In the genomic region with DNA sequence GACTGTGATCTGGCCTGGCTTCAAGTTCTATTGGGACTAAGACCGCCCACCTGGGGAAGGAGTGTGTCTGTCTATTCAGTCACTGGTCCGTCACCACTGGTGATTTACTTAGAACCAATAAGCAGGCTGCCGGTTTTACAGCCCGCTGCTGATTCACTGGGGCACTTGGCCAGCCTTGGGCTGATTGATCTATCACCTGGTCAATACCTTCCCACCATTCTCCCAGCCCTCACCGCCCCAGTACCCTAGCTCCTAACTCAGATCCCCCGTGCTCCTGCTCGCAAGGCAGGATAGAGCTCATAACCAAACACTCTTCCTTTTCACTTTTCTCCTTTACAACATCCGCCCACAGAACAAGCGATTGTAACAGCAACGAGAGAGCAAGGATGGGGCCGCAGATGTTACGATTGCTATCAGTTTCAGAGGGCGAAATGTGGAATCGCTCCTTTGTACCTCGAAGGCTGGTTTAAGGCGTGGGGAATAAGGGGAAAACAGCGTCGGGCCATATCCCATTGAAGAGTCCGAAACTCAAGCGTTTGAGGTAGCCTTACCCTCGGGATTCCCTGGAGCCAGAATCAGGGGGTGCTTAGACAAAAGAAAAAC, we compare ENCODE assay signal across 8 cellular contexts. TPM values are rescaled to one million over a fixed set of nuclear protein-coding genes. Genes with fewer than 3 reads are reported as not detected.
DNase-seq lines count a peak whose midpoint lies in the region; ATAC-seq, FAIRE-seq and TF ChIP-seq lines count a peak whose summit lies in the region.

No MANE protein-coding gene starts in this region.

- POLR2A ChIA-PET in activated CD4-positive, alpha-beta T cell treated with anti-CD3 and anti-CD28 coated beads for 36 hours (lab: Charles Lee), result interaction anchor here (1.0 to 1.6 kb wide), 6 partner anchors 9 to 338 kb away, joined by 3 to 7 read pairs (median 4); a partner anchor contains a TSS
- POLR2A ChIA-PET in HepG2 (lab: Yijun Ruan, JAX), result interaction anchor here (0.6 to 2.2 kb wide), 13 partner anchors 9 to 335 kb away, joined by 3 to 13 read pairs (median 5); a partner anchor contains a TSS

- intact Hi-C loops in activated CD4-positive, alpha-beta T cell treated with anti-CD3 and anti-CD28 coated beads for 36 hours (cut with DNase I, micrococcal nuclease), result loop anchor here (1.0 to 10.0 kb wide), 10 partner anchors 15 to 1100 kb away; a partner anchor contains a TSS
- intact Hi-C loops in HepG2 (cut with micrococcal nuclease; ENCODE audit: unreplicated experiment), result no loop called here

- BruUV-seq in HepG2 (replicated peaks; lab: Mats Ljungman, UMichigan), result TSS peak; percentile 100

- H3K4me3 ChIP-seq in coronary artery (peak overlapping the region; percentile 93), HepG2 (replicated peaks in 1 of 3; ENCODE audit: insufficient read depth in 1 of 3, low read depth in 2 of 3, low read length in 3 of 3) (peak overlapping the region; percentile 94 to 99 (median 96))

- DNase-seq in AG20443 (ENCODE audit: low spot score) (peak; percentile 87), NCI-H446 (lab: John Stamatoyannopoulos, UW) (peak; percentile 50 to 79), coronary artery (ENCODE audit: low spot score) (no peak), HepG2 (ENCODE audit: low spot score) (peak; percentile 92)
- peak; percentile 90 for DNase-seq in activated CD4-positive, alpha-beta T cell treated with anti-CD3 and anti-CD28 coated beads for 36 hours
- DNase-seq in stimulated activated CD4-positive, alpha-beta T cell treated with anti-CD3 and anti-CD28 coated beads, Interleukin-4, amount 100 ng/mL, for 4 hours, result peak; percentile 53 to 76

- no peaks in the 10 kb centered on the region for H3K9me3 Mint-ChIP-seq in activated CD4-positive, alpha-beta T cell treated with anti-CD3 and anti-CD28 coated beads for 36 hours (ENCODE audit: low read depth)

- no peak for TF ChIP-seq CTCF in coronary artery (IDR thresholded peaks at IDR 0.05)
- TF ChIP-seq CTCF in HepG2 (CRISPR knock-in tag; IDR thresholded peaks at IDR 0.05), result no peak

- TF ChIP-seq EP300 in HepG2 (IDR thresholded peaks at IDR 0.05; ENCODE audit: low read depth in 2 of 2, low read length in 2 of 2), result no peak
- TF ChIP-seq EP300 in HepG2 (CRISPR knock-in tag; IDR thresholded peaks at IDR 0.05; ENCODE audit: borderline replicate concordance), result no peak

- peaks cover 52% of the 10 kb centered on the region for H3K4me1 ChIP-seq in HepG2 (ENCODE audit: insufficient read depth, low read length)

- H3K79me2 ChIP-seq in HepG2 (ENCODE audit: insufficient read depth, low read length), result peaks cover 35% of the 10 kb centered on the region

- H3K36me3 ChIP-seq in HepG2 (replicated peaks in 1 of 2; ENCODE audit: control insufficient read depth in 1 of 2, insufficient read depth in 2 of 2, low read length in 2 of 2), result peaks cover 7 to 32% of the 10 kb centered on the region in 2 experiments

- under 1% methylated on average over 21 of the region's 21 CpGs for WGBS in HepG2 (ENCODE audit: low lambda C conversion rate)

- H3K27ac ChIP-seq in coronary artery, result peak overlapping the region; percentile 70 to 81
- peak overlapping the region; percentile 96 for H3K27ac ChIP-seq in HepG2 (ENCODE audit: extremely low read length, insufficient read depth, low read length)

- no peak overlapping the region for H2AFZ ChIP-seq in HepG2 (ENCODE audit: low read length)

- no peaks in the 10 kb centered on the region for H3K9me3 ChIP-seq in HepG2 (ENCODE audit: low read length)

- peaks cover 27% of the 10 kb centered on the region for H3K36me3 Mint-ChIP-seq in activated CD4-positive, alpha-beta T cell treated with anti-CD3 and anti-CD28 coated beads for 36 hours (ENCODE audit: low read depth)

- peak; percentile 86 to 93 for TF ChIP-seq POLR2A in HepG2 (IDR thresholded peaks at IDR 0.05; ENCODE audit: insufficient read depth in 1 of 2, low read depth in 2 of 2, low read length in 2 of 2)

- CTCF ChIA-PET in activated CD4-positive, alpha-beta T cell treated with anti-CD3 and anti-CD28 coated beads for 36 hours (lab: Charles Lee), result interaction anchor here (0.6 to 3.1 kb wide), 8 partner anchors 9 to 76 kb away, joined by 3 to 13 read pairs (median 6); a partner anchor contains a TSS
- CTCF ChIA-PET in HepG2 (lab: Yijun Ruan, JAX; ENCODE audit: low intra/inter-chr PET ratio, low total read pairs), result no interaction called here

- no peak for TF ChIP-seq RAD21 in HepG2 (CRISPR knock-in tag; IDR thresholded peaks at IDR 0.05)

- no peaks in the 10 kb centered on the region; a peak in 1 of 5 replicates for H3K27me3 ChIP-seq in HepG2 (ENCODE audit: control insufficient read depth in 1 of 2, insufficient read depth in 2 of 2, low read length in 2 of 2)

- H4K20me1 ChIP-seq in HepG2 (ENCODE audit: insufficient read depth, low read length), result peaks cover 3% of the 10 kb centered on the region

- peak overlapping the region; percentile 98 for H3K27ac Mint-ChIP-seq in activated CD4-positive, alpha-beta T cell treated with anti-CD3 and anti-CD28 coated beads for 36 hours

- peak overlapping the region; percentile 96 for H3K9ac ChIP-seq in HepG2 (ENCODE audit: insufficient read depth, low read depth, low read length)

- H3K4me2 ChIP-seq in HepG2 (ENCODE audit: low read depth, low read length), result peak overlapping the region; percentile 85

- no peaks in the 10 kb centered on the region for H3K27me3 Mint-ChIP-seq in activated CD4-positive, alpha-beta T cell treated with anti-CD3 and anti-CD28 coated beads for 36 hours

- in situ Hi-C loops in HepG2 (cut with HindIII; ENCODE audit: extremely low pct_ligation_motif_present, low pct_unique_long_range_greater_than_20kb), result no loop called here

- peak; percentile 92 for ATAC-seq in GM19035 (IDR thresholded peaks at IDR 0.05; ENCODE audit: unreplicated experiment)
- ATAC-seq in HG03342 (IDR thresholded peaks at IDR 0.05; ENCODE audit: unreplicated experiment), result peak; percentile 80
- ATAC-seq in activated CD4-positive, alpha-beta T cell treated with anti-CD3 and anti-CD28 coated beads for 36 hours, result peak; percentile 87
- ATAC-seq in HepG2, result peak; percentile 94

- FAIRE-seq in HepG2 (lab: Jason Lieb, UNC), result peak; percentile 97

- peak overlapping the region; percentile 91 for H3K4me3 Mint-ChIP-seq in activated CD4-positive, alpha-beta T cell treated with anti-CD3 and anti-CD28 coated beads for 36 hours

- H3K4me1 Mint-ChIP-seq in activated CD4-positive, alpha-beta T cell treated with anti-CD3 and anti-CD28 coated beads for 36 hours, result peaks cover 21% of the 10 kb centered on the region

RNA-seq across cellular contexts. Expression of a gene that starts 0.7 kb away (rescaled TPM):
- 10 to 100 TPM; 72.0 to 75.6 TPM for total RNA-seq in activated CD4-positive, alpha-beta T cell treated with anti-CD3 and anti-CD28 coated beads for 36 hours
- total RNA-seq in HepG2 (2016; rRNA removed; fragmentation: Illumina TruSeq; extraction: Trizol), result 51.5 and 106 TPM in 2 replicates
- total RNA-seq in HepG2 (2016; cell fraction: cytosol; rRNA removed; fragmentation: Illumina TruSeq; extraction: Trizol; ENCODE audit: low read depth), result 50.9 and 57.5 TPM in 2 replicates
- 46.6 and 104 TPM in 2 replicates for total RNA-seq in HepG2 (2016; cell fraction: insoluble cytoplasmic fraction; rRNA removed; fragmentation: Illumina TruSeq; extraction: Trizol)
- 32.4 and 37.5 TPM in 2 replicates for total RNA-seq in HepG2 (2016; cell fraction: membrane; rRNA removed; fragmentation: Illumina TruSeq; extraction: Trizol)
- 91.5 and 107 TPM in 2 replicates for total RNA-seq in HepG2 (2016; cell fraction: nucleus; rRNA removed; fragmentation: Illumina TruSeq; extraction: Trizol)
- polyA plus RNA-seq in HepG2 (2011; rRNA removed), result 131 and 167 TPM in 2 replicates
- 69.3 and 131 TPM in 2 replicates for polyA plus RNA-seq in HepG2 (2011; cell fraction: cytosol; rRNA removed)
- 180 and 230 TPM in 2 replicates for polyA plus RNA-seq in HepG2 (2011; cell fraction: nucleus; rRNA removed)
- polyA plus RNA-seq in HepG2 (2012), result 88.1 and 114 TPM in 2 replicates
- polyA plus RNA-seq in HepG2 (2016; cell fraction: cytosol; fragmentation: Illumina TruSeq; extraction: Trizol; ENCODE audit: low read depth), result 4.9 TPM in 2 replicates
- 39.8 and 43.7 TPM in 2 replicates for polyA plus RNA-seq in HepG2 (2016; cell fraction: insoluble cytoplasmic fraction; fragmentation: Illumina TruSeq; extraction: Trizol; ENCODE audit: low read depth)
- 10.9 and 12.8 TPM in 2 replicates for polyA plus RNA-seq in HepG2 (2016; cell fraction: membrane; fragmentation: Illumina TruSeq; extraction: Trizol; ENCODE audit: low read depth)
- polyA plus RNA-seq in HepG2 (2016; cell fraction: nucleus; fragmentation: Illumina TruSeq; extraction: Trizol; ENCODE audit: insufficient read depth, low read depth), result 134 and 137 TPM in 2 replicates
- polyA minus RNA-seq in HepG2 (2011; rRNA and poly(A)+ RNA removed; ENCODE audit: low replicate concordance), result 150 and 285 TPM in 2 replicates
- 65.1 and 97.4 TPM in 2 replicates for polyA minus RNA-seq in HepG2 (2011; cell fraction: cytosol; rRNA and poly(A)+ RNA removed)
- polyA minus RNA-seq in HepG2 (2011; cell fraction: nucleus; rRNA and poly(A)+ RNA removed), result 82.8 and 127 TPM in 2 replicates

RNA-seq across cellular contexts. Expression of a gene that starts 6.8 kb away (rescaled TPM):
- total RNA-seq in activated CD4-positive, alpha-beta T cell treated with anti-CD3 and anti-CD28 coated beads for 36 hours, result not detected
- 1.4 and 1.6 TPM in 2 replicates for total RNA-seq in HepG2 (2016; rRNA removed; fragmentation: Illumina TruSeq; extraction: Trizol)
- total RNA-seq in HepG2 (2016; cell fraction: cytosol; rRNA removed; fragmentation: Illumina TruSeq; extraction: Trizol; ENCODE audit: low read depth), result 0.97 and 1.7 TPM in 2 replicates
- 1.2 and 1.4 TPM in 2 replicates for total RNA-seq in HepG2 (2016; cell fraction: insoluble cytoplasmic fraction; rRNA removed; fragmentation: Illumina TruSeq; extraction: Trizol)
- 1.3 and 1.9 TPM in 2 replicates for total RNA-seq in HepG2 (2016; cell fraction: membrane; rRNA removed; fragmentation: Illumina TruSeq; extraction: Trizol)
- total RNA-seq in HepG2 (2016; cell fraction: nucleus; rRNA removed; fragmentation: Illumina TruSeq; extraction: Trizol), result 1.3 and 1.6 TPM in 2 replicates
- 2.1 and 2.6 TPM in 2 replicates for polyA plus RNA-seq in HepG2 (2011; rRNA removed)
- polyA plus RNA-seq in HepG2 (2011; cell fraction: cytosol; rRNA removed), result 1.8 and 2.9 TPM in 2 replicates
- polyA plus RNA-seq in HepG2 (2011; cell fraction: nucleus; rRNA removed), result 0.59 and 0.80 TPM in 2 replicates
- polyA plus RNA-seq in HepG2 (2012), result 3.1 and 3.8 TPM in 2 replicates
- 1.7 and 2.0 TPM in 2 replicates for polyA plus RNA-seq in HepG2 (2016; cell fraction: cytosol; fragmentation: Illumina TruSeq; extraction: Trizol; ENCODE audit: low read depth)
- polyA plus RNA-seq in HepG2 (2016; cell fraction: insoluble cytoplasmic fraction; fragmentation: Illumina TruSeq; extraction: Trizol; ENCODE audit: low read depth), result 1.0 and 1.3 TPM in 2 replicates
- 1.6 and 2.3 TPM in 2 replicates for polyA plus RNA-seq in HepG2 (2016; cell fraction: membrane; fragmentation: Illumina TruSeq; extraction: Trizol; ENCODE audit: low read depth)
- 1.5 and 1.8 TPM in 2 replicates for polyA plus RNA-seq in HepG2 (2016; cell fraction: nucleus; fragmentation: Illumina TruSeq; extraction: Trizol; ENCODE audit: insufficient read depth, low read depth)
- polyA minus RNA-seq in HepG2 (2011; rRNA and poly(A)+ RNA removed; ENCODE audit: low replicate concordance), result 0.07 and 3.1 TPM in 2 replicates
- 0.49 TPM in 1 of 2 replicates, not detected in the other for polyA minus RNA-seq in HepG2 (2011; cell fraction: cytosol; rRNA and poly(A)+ RNA removed)
- polyA minus RNA-seq in HepG2 (2011; cell fraction: nucleus; rRNA and poly(A)+ RNA removed), result 1.0 and 1.4 TPM in 2 replicates

RNA-seq across cellular contexts. Expression of a gene that starts 20.5 kb away (rescaled TPM):
- 10 to 100 TPM; 42.0 to 58.3 TPM for total RNA-seq in activated CD4-positive, alpha-beta T cell treated with anti-CD3 and anti-CD28 coated beads for 36 hours
- total RNA-seq in HepG2 (2016; rRNA removed; fragmentation: Illumina TruSeq; extraction: Trizol), result 93.4 and 103 TPM in 2 replicates
- 490 and 499 TPM in 2 replicates for total RNA-seq in HepG2 (2016; cell fraction: cytosol; rRNA removed; fragmentation: Illumina TruSeq; extraction: Trizol; ENCODE audit: low read depth)
- 82.3 and 101 TPM in 2 replicates for total RNA-seq in HepG2 (2016; cell fraction: insoluble cytoplasmic fraction; rRNA removed; fragmentation: Illumina TruSeq; extraction: Trizol)
- 431 and 454 TPM in 2 replicates for total RNA-seq in HepG2 (2016; cell fraction: membrane; rRNA removed; fragmentation: Illumina TruSeq; extraction: Trizol)
- total RNA-seq in HepG2 (2016; cell fraction: nucleus; rRNA removed; fragmentation: Illumina TruSeq; extraction: Trizol), result 33.3 and 43.2 TPM in 2 replicates
- 26.1 and 39.0 TPM in 2 replicates for polyA plus RNA-seq in HepG2 (2011; rRNA removed)
- 20.7 and 27.3 TPM in 2 replicates for polyA plus RNA-seq in HepG2 (2011; cell fraction: cytosol; rRNA removed)
- 9.5 and 12.2 TPM in 2 replicates for polyA plus RNA-seq in HepG2 (2011; cell fraction: nucleus; rRNA removed)
- 31.1 and 40.8 TPM in 2 replicates for polyA plus RNA-seq in HepG2 (2012)
- 700 and 745 TPM in 2 replicates for polyA plus RNA-seq in HepG2 (2016; cell fraction: cytosol; fragmentation: Illumina TruSeq; extraction: Trizol; ENCODE audit: low read depth)
- polyA plus RNA-seq in HepG2 (2016; cell fraction: insoluble cytoplasmic fraction; fragmentation: Illumina TruSeq; extraction: Trizol; ENCODE audit: low read depth), result 92.1 and 96.4 TPM in 2 replicates
- 412 and 438 TPM in 2 replicates for polyA plus RNA-seq in HepG2 (2016; cell fraction: membrane; fragmentation: Illumina TruSeq; extraction: Trizol; ENCODE audit: low read depth)
- polyA plus RNA-seq in HepG2 (2016; cell fraction: nucleus; fragmentation: Illumina TruSeq; extraction: Trizol; ENCODE audit: insufficient read depth, low read depth), result 62.6 and 62.8 TPM in 2 replicates
- 16.7 and 35.8 TPM in 2 replicates for polyA minus RNA-seq in HepG2 (2011; rRNA and poly(A)+ RNA removed; ENCODE audit: low replicate concordance)
- 17.1 and 22.0 TPM in 2 replicates for polyA minus RNA-seq in HepG2 (2011; cell fraction: cytosol; rRNA and poly(A)+ RNA removed)
- polyA minus RNA-seq in HepG2 (2011; cell fraction: nucleus; rRNA and poly(A)+ RNA removed), result 25.4 and 25.8 TPM in 2 replicates
